24 cellular contexts compared by ENCODE assay signal in the genomic region with DNA sequence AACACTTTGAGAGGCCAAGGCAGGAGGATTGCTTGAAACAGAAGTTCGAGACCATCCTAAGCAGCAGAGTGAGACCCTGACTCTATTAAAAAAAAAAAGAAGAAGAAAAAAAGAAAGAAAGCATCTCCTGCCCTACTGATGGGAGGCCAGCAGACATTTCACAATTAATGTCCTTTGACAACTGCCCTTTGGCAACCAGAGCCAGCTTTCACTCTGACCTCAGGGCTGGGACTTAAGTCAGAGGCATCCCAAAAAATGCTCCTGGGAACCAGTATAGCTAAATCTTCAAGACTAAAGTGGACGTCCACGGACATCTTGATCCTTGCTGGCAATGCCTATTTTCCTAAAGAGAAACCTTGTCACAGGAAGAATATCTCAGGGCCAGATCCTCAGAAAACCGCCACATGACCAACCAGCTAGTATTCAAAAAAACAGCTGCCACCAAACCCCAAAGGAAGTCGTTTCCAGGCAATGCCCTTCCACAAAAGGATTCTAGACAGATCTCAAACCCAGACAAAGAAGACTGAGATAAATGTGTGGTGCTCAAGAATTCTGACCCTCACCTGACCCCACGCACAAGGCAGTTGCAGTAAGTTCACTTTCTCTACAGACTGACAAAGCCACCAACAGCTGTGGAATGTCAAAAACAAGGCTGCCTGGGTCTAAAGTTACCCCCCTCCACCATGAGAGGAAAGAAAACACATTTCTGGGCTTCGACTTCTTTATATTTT. TPM values are rescaled to one million over a fixed set of nuclear protein-coding genes. Genes with fewer than 3 reads are reported as not detected.
DNase-seq lines count a peak whose midpoint lies in the region; ATAC-seq, FAIRE-seq and TF ChIP-seq lines count a peak whose summit lies in the region.
"Had no signal": no experiment of that assay in that cellular context is flagged by ENCODE, and none has a peak within 500 bp of the region (broad histone marks: within the 10 kb centered on the region; RNA-seq: fewer than 3 reads in every experiment).

No MANE protein-coding gene starts in this region.

- no peak overlapping the region for H4K5ac ChIP-seq in IMR-90 (ENCODE audit: low read depth, low read length)

- H3K4me1 ChIP-seq in IMR-90 (ENCODE audit: control insufficient read depth, insufficient read depth, low read length) = no peaks in the 10 kb centered on the region
- peaks cover 25% of the 10 kb centered on the region for H3K4me1 ChIP-seq in SJCRH30
- H3K4me1 ChIP-seq in GM23248 (ENCODE audit: insufficient read depth) = no peaks in the 10 kb centered on the region
- peaks cover 0 to 2% of the 10 kb centered on the region in 2 donors for H3K4me1 ChIP-seq in kidney (ENCODE audit: control insufficient read depth in 1 of 2, insufficient read depth in 1 of 2, low read depth in 1 of 2, low read length in 2 of 2)

- no peak overlapping the region for H3K4me2 ChIP-seq in IMR-90 (ENCODE audit: low read depth, low read length)
- no peak overlapping the region for H3K4me2 ChIP-seq in GM23248 (ENCODE audit: unreplicated experiment)

- no peak overlapping the region for H3K4ac ChIP-seq in IMR-90 (ENCODE audit: low read depth, low read length)

- TF ChIP-seq CTCF in IMR-90 (conservative IDR thresholded peaks at IDR 0.05; ENCODE audit: low read depth, low read length) (no peak), kidney (IDR thresholded peaks at IDR 0.05; ENCODE audit: borderline replicate concordance, extremely low read depth, insufficient read depth) (no peak)

- peaks cover 11 to 27% of the 10 kb centered on the region in 2 donors for H3K9me3 Mint-ChIP-seq in effector memory CD8-positive, alpha-beta T cell

- intact Hi-C loops in IMR-90 (cut with micrococcal nuclease) (no loop called here), kidney (cut with DNase I) (no loop called here)

- H3K14ac ChIP-seq in IMR-90 (replicated peaks; ENCODE audit: low read depth, low read length) = no peak overlapping the region

- no peak for FAIRE-seq in kidney (lab: Jason Lieb, UNC)
- FAIRE-seq: colon had no signal

- no peak overlapping the region for H2AK9ac ChIP-seq in IMR-90 (replicated peaks; ENCODE audit: low read depth, low read length, poor library complexity)

- H3K9me2 ChIP-seq in GM23248 (ENCODE audit: insufficient read depth) = no peaks in the 10 kb centered on the region

- H2BK5ac ChIP-seq in IMR-90 (ENCODE audit: low read depth, low read length, poor library complexity, severe bottlenecking) = no peak overlapping the region

- no peak overlapping the region for H3K56ac ChIP-seq in IMR-90 (ENCODE audit: extremely low read depth, insufficient read depth, low read length)

- TF ChIP-seq RAD21 in IMR-90 (IDR thresholded peaks at IDR 0.05; ENCODE audit: low read length) = no peak

- no peaks in the 10 kb centered on the region for H4K20me1 ChIP-seq in IMR-90 (ENCODE audit: insufficient read depth, low read length)
- no peaks in the 10 kb centered on the region for H4K20me1 ChIP-seq in GM23248 (ENCODE audit: insufficient read depth)

- TF ChIP-seq POLR2A in IMR-90 (IDR thresholded peaks at IDR 0.05; ENCODE audit: low read depth, low read length) = no peak

- H3K27ac ChIP-seq in IMR-90 (ENCODE audit: insufficient read depth, low read length) = no peak overlapping the region
- peak overlapping the region; percentile 94 for H3K27ac ChIP-seq in SJCRH30
- no peak overlapping the region for H3K27ac ChIP-seq in GM23248
- no peak overlapping the region for H3K27ac ChIP-seq in kidney (ENCODE audit: low read depth in 2 of 2, low read length in 2 of 2)
- H3K27ac ChIP-seq: transverse colon had no signal

- H3K27ac Mint-ChIP-seq in effector memory CD8-positive, alpha-beta T cell = no peak overlapping the region
- H3K27ac Mint-ChIP-seq: activated naive CD8-positive, alpha-beta T cell; immature natural killer cell; naive B cell; stimulated activated naive CD8-positive, alpha-beta T cell treated with anti-CD3 and anti-CD28 coated beads, Interleukin-15, Interleukin-2, amounts not matched to agents 100 ng/mL and 50 ng/mL, for 24 hours had no signal

- H3K4me3 ChIP-seq in IMR-90 (ENCODE audit: insufficient read depth, low read depth, low read length) (no peak overlapping the region), SJCRH30 (no peak overlapping the region; the same call in 1 of the 2 replicates), GM23248 (no peak overlapping the region), kidney (ENCODE audit: low read length in 2 of 2) (no peak overlapping the region)
- H3K4me3 ChIP-seq: lung, transverse colon had no signal

- CTCF ChIA-PET in IMR-90 (lab: Yijun Ruan, JAX) = interaction anchor here (0.7 kb wide), 1 partner anchor 447 kb away, joined by 3 read pairs; no protein-coding TSS in a partner anchor

- no peak overlapping the region for H2AFZ ChIP-seq in IMR-90 (replicated peaks; ENCODE audit: low read length, poor library complexity)
- no peak overlapping the region for H2AFZ ChIP-seq in GM23248

- no peak overlapping the region for H3K18ac ChIP-seq in IMR-90 (ENCODE audit: low read depth, low read length)

- no peaks in the 10 kb centered on the region; the same call in 1 of the 2 replicates for H3K9me1 ChIP-seq in IMR-90 (ENCODE audit: insufficient read depth, low read length)

- DNase-seq in IMR-90 (no peak), SJCRH30 (peak; percentile 90 to 96), left lobe of liver (ENCODE audit: low spot score) (no peak), retina (peak; percentile 81), GM23248 (no peak), kidney (no peak)
- DNase-seq in effector memory CD8-positive, alpha-beta T cell = no peak
- DNase-seq: activated CD4-positive, alpha-beta T cell treated with anti-CD3 and anti-CD28 coated beads for 1 hour; DND-41; H7; immature natural killer cell; Karpas-422; naive B cell; NCI-H1417; NCI-H510A treated with DMSO at 0.1 percent for 48 hours; posterior cingulate gyrus; stimulated activated CD4-positive, alpha-beta T cell treated with anti-CD3 and anti-CD28 coated beads, Interleukin-4, amount 100 ng/mL, for 1 hour; SW 1271; transverse colon had no signal

- no peaks in the 10 kb centered on the region for H3K27me3 Mint-ChIP-seq in effector memory CD8-positive, alpha-beta T cell
- H3K27me3 Mint-ChIP-seq: stimulated activated naive CD8-positive, alpha-beta T cell treated with anti-CD3 and anti-CD28 coated beads, Interleukin-15, Interleukin-2, amounts not matched to agents 100 ng/mL and 50 ng/mL, for 24 hours had no signal

- no peak overlapping the region for H2BK20ac ChIP-seq in IMR-90 (ENCODE audit: low read depth, low read length)

- ATAC-seq in IMR-90 (ENCODE audit: low read depth) (peak; percentile 21), left lobe of liver (peak; percentile 88)
- no peak for ATAC-seq in effector memory CD8-positive, alpha-beta T cell (replicated peaks)

- H4K8ac ChIP-seq in IMR-90 (ENCODE audit: low read depth in 2 of 2, low read length in 2 of 2) = no peak overlapping the region

- no peaks in the 10 kb centered on the region for H3K79me1 ChIP-seq in IMR-90 (ENCODE audit: low read depth in 1 of 2, low read length in 2 of 2)

- no peak overlapping the region for H2BK120ac ChIP-seq in IMR-90 (ENCODE audit: low read depth, low read length)

- no peaks in the 10 kb centered on the region for H3K36me3 Mint-ChIP-seq in effector memory CD8-positive, alpha-beta T cell (ENCODE audit: insufficient read depth)
- H3K36me3 Mint-ChIP-seq: immature natural killer cell, naive B cell had no signal

- in situ Hi-C loops in IMR-90 (cut with MboI; ENCODE audit: low sequenced_read_pairs) (no loop called here), GM23248 (cut with MboI) (no loop called here)

- no CpG with 5 or more reads among the region's 7 CpGs for WGBS in IMR-90 (ENCODE audit: extremely low coverage in 2 of 2, insufficient read length in 1 of 2), 2 experiments
- WGBS in GM23248 (ENCODE audit: low coverage in 1 of 2, low lambda C conversion rate in 2 of 2, missing lambda C conversion rate in 2 of 2), 2 experiments = 29 to 30% methylated on average over 7 of the region's 7 CpGs

- no peak overlapping the region for H3K4me3 Mint-ChIP-seq in effector memory CD8-positive, alpha-beta T cell
- H3K4me3 Mint-ChIP-seq: activated naive CD8-positive, alpha-beta T cell; immature natural killer cell; naive B cell; stimulated activated naive CD8-positive, alpha-beta T cell treated with anti-CD3 and anti-CD28 coated beads, Interleukin-15, Interleukin-2, amounts not matched to agents 100 ng/mL and 50 ng/mL, for 24 hours had no signal

- dilution Hi-C loops in IMR-90 (cut with HindIII; ENCODE audit: low sequenced_read_pairs, unreplicated experiment) = no loop called here

- no peaks in the 10 kb centered on the region for H3K4me1 Mint-ChIP-seq in effector memory CD8-positive, alpha-beta T cell (ENCODE audit: low read depth in 2 of 2)
- H3K4me1 Mint-ChIP-seq: immature natural killer cell, naive B cell had no signal

- no peak overlapping the region for H2AK5ac ChIP-seq in IMR-90 (ENCODE audit: low read depth, low read length)

- no peaks in the 10 kb centered on the region for H3K27me3 ChIP-seq in IMR-90 (ENCODE audit: control insufficient read depth, insufficient read depth, low read length)
- H3K27me3 ChIP-seq in SJCRH30 = no peaks in the 10 kb centered on the region
- H3K27me3 ChIP-seq in GM23248 (replicated peaks; ENCODE audit: insufficient read depth) = no peaks in the 10 kb centered on the region
- H3K27me3 ChIP-seq: transverse colon had no signal

- H4K91ac ChIP-seq in IMR-90 (ENCODE audit: insufficient read depth, low read depth, low read length) = no peak overlapping the region

- H3K9ac ChIP-seq in IMR-90 (ENCODE audit: low read depth, low read length) (no peak overlapping the region), GM23248 (no peak overlapping the region), kidney (ENCODE audit: low read length in 2 of 2) (no peak overlapping the region)

- POLR2A ChIA-PET in IMR-90 (lab: Charles Lee; ENCODE audit: unreplicated experiment) = no interaction called here

- H3K36me3 ChIP-seq in IMR-90 (ENCODE audit: control insufficient read depth, insufficient read depth, low read length) = no peaks in the 10 kb centered on the region
- no peaks in the 10 kb centered on the region for H3K36me3 ChIP-seq in SJCRH30
- H3K36me3 ChIP-seq in GM23248 (ENCODE audit: low read depth) = no peaks in the 10 kb centered on the region
- H3K36me3 ChIP-seq in kidney (ENCODE audit: control insufficient read depth in 1 of 2, insufficient read depth in 2 of 2, low read length in 2 of 2) = no peaks in the 10 kb centered on the region
- H3K36me3 ChIP-seq: transverse colon had no signal

- BruUV-seq in IMR-90 (replicated peaks; lab: Mats Ljungman, UMichigan) = no TSS peak

- no peak overlapping the region for H3K23ac ChIP-seq in IMR-90 (ENCODE audit: low read depth, low read length)

- H2BK15ac ChIP-seq in IMR-90 (ENCODE audit: low read depth, low read length) = no peak overlapping the region

- H3K79me2 ChIP-seq in GM23248 (ENCODE audit: insufficient read depth) = no peaks in the 10 kb centered on the region

- no peaks in the 10 kb centered on the region for H3F3A ChIP-seq in GM23248 (ENCODE audit: insufficient read depth)

- no peaks in the 10 kb centered on the region for H3K9me3 ChIP-seq in IMR-90 (ENCODE audit: control insufficient read depth, insufficient read depth, low read length)
- no peaks in the 10 kb centered on the region for H3K9me3 ChIP-seq in SJCRH30 (replicated peaks)
- no peaks in the 10 kb centered on the region for H3K9me3 ChIP-seq in GM23248 (ENCODE audit: low read depth)
- no peaks in the 10 kb centered on the region for H3K9me3 ChIP-seq in kidney (ENCODE audit: control insufficient read depth in 1 of 2, low read length in 2 of 2)
- H3K9me3 ChIP-seq: transverse colon had no signal

RNA-seq across cellular contexts. Expression of gene GFRA1, which starts 18.4 kb away (rescaled TPM):
- total RNA-seq in IMR-90 (2012; rRNA removed) (8.6 and 9.1 TPM in 2 replicates), left lobe of liver (75.2 TPM), kidney (22.3 TPM)
- polyA plus RNA-seq in IMR-90 (2012; rRNA removed) (9.3 and 9.5 TPM in 2 replicates), GM23248 (2016; fragmentation: Nextera tagmentation; extraction: Ambion mirVana) (5.2 and 6.7 TPM in 2 replicates), kidney (ENCODE audit: insufficient read depth, low read depth, low replicate concordance) (3.0 TPM)
- polyA plus RNA-seq in IMR-90 (2012; cell fraction: cytosol; rRNA removed) = 4.5 and 9.8 TPM in 2 replicates
- polyA plus RNA-seq in IMR-90 (2012; cell fraction: nucleus; rRNA removed; ENCODE audit: low replicate concordance) = 4.5 and 6.1 TPM in 2 replicates
- 24.3 and 26.5 TPM in 2 replicates for total RNA-seq in SJCRH30 (2014; rRNA removed; shearing (Covaris generic))
- total RNA-seq in GM23248 (2014; rRNA removed; shearing (Covaris generic)) = 5.0 and 8.1 TPM in 2 replicates
- total RNA-seq: HT1080 had no signal
- polyA plus RNA-seq: immature natural killer cell had no signal

Comparison
In these comparisons a context has a peak if more than half of its experiments do, and no peak if none do; other contexts are left out.
1. DNase-seq: peak in SJCRH30 (2 of 2) and retina (single experiment); none in IMR-90 (single experiment), left lobe of liver (single experiment), effector memory CD8-positive, alpha-beta T cell (0 of 3), GM23248 (single experiment) and kidney (single experiment).